In the genomic region with DNA sequence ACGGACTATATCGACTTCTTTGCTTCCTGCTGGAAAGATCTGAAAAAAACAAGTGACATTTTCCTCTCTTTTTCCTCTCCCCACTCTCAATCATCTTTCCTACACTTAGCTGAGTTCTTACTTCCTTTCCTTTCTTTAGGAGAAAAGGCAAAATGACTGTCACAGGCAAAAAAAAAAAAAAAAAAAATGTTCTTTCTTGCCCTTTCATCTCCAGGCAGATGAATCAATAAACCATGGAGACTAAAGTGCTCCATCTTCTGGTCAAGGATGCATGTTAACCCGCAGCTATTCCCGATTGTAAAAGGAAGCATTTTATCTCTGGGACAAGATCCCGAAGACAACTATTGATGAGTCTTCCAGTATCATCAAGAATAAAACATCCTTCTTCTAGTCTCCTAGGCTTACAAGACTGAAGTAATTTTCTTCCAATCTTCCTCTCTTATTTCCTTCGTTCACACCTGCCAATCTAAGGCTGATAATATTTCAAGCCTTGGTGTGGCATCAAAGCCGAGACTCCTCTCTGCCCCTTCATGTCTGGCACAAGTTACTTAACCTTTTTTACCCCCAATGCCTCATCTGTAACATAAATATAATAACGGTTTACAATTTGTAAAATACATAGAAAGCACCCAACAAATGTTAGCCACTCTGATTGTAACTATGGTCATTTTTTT, we compare ENCODE assay signal across 8 cellular contexts.
DNase-seq lines count a peak whose midpoint lies in the region; ATAC-seq, FAIRE-seq and TF ChIP-seq lines count a peak whose summit lies in the region.

No MANE protein-coding gene starts in this region.

- TF ChIP-seq POLR2A in K562 (conservative IDR thresholded peaks at IDR 0.05) = no peak

- H3K27me3 Mint-ChIP-seq in activated CD4-positive, alpha-beta T cell treated with anti-CD3 and anti-CD28 coated beads, Interleukin-2, amount 10 ng/mL, durations not matched to agents 24 days and 14 days = no peaks in the 10 kb centered on the region

- H3K4me1 ChIP-seq in K562 (replicated peaks in 1 of 2; ENCODE audit: control insufficient read depth in 2 of 2, insufficient read depth in 2 of 2, low read length in 2 of 2) = no peaks in the 10 kb centered on the region

- H3K79me2 ChIP-seq in K562 (ENCODE audit: control insufficient read depth, insufficient read depth, low read length) = no peaks in the 10 kb centered on the region

- no peaks in the 10 kb centered on the region for H3K9me1 ChIP-seq in K562 (ENCODE audit: control insufficient read depth, insufficient read depth, low read length)

- H3K4me2 ChIP-seq in K562 (ENCODE audit: insufficient read depth, low read length) = no peak overlapping the region

- no peaks in the 10 kb centered on the region for H4K20me1 ChIP-seq in K562 (replicated peaks; ENCODE audit: control insufficient read depth, insufficient read depth, low read length)

- H3K36me3 ChIP-seq in K562 (ENCODE audit: control insufficient read depth, insufficient read depth, low read length) = no peaks in the 10 kb centered on the region

- FAIRE-seq in K562 (lab: Jason Lieb, UNC) = peak; percentile 88

- POLR2A ChIA-PET in K562 (lab: Yijun Ruan, JAX) = interaction anchor here (0.6 kb wide), 1 partner anchor 13 kb away, joined by 3 read pairs; no protein-coding TSS in a partner anchor

- TF ChIP-seq EP300 in K562 (IDR thresholded peaks at IDR 0.05; ENCODE audit: low read length) = no peak

- H3K27me3 ChIP-seq in K562 (ENCODE audit: control insufficient read depth in 2 of 2, insufficient read depth in 2 of 2, low read length in 2 of 2) = no peaks in the 10 kb centered on the region

- intact Hi-C loops in activated CD4-positive, alpha-beta T cell treated with anti-CD3 and anti-CD28 coated beads, Interleukin-2, amount 10 ng/mL, durations not matched to agents 24 days and 14 days (cut with micrococcal nuclease) = loop anchor here (1.0 kb wide), 1 partner anchor 34 kb away; no protein-coding TSS in a partner anchor
- intact Hi-C loops in K562 (cut with micrococcal nuclease) = no loop called here

- peaks cover 20% of the 10 kb centered on the region for H3K4me1 Mint-ChIP-seq in activated CD4-positive, alpha-beta T cell treated with anti-CD3 and anti-CD28 coated beads, Interleukin-2, amount 10 ng/mL, durations not matched to agents 24 days and 14 days

- no peak overlapping the region for H3K4me3 ChIP-seq in K562

- in situ Hi-C loops in K562 (cut with MboI) = no loop called here

- WGBS in K562 (ENCODE audit: insufficient coverage, low coverage, missing lambda C conversion rate) = 7% methylated on average over 8 of the region's 8 CpGs

- ATAC-seq in K562 (peak; percentile 70; the same call in 2 of the 3 replicates), left lobe of liver (peak; percentile 89), GM18520 (IDR thresholded peaks at IDR 0.05; ENCODE audit: unreplicated experiment) (no peak)

- no peaks in the 10 kb centered on the region for H3K9me3 ChIP-seq in K562 (replicated peaks; ENCODE audit: control insufficient read depth, insufficient read depth, low read depth, low read length)

- DNase-seq in activated CD4-positive, alpha-beta T cell treated with anti-CD3 and anti-CD28 coated beads, Interleukin-2, amount 10 ng/mL, durations not matched to agents 24 days and 14 days = no peak
- no peak for DNase-seq in activated CD4-positive, alpha-beta T cell treated with anti-CD3 and anti-CD28 coated beads, Interleukin-2, amount 50 U/mL, for 4 hours
- DNase-seq in NCI-H2171 (lab: John Stamatoyannopoulos, UW) (peak; percentile 36), K562 (ENCODE audit: extremely low read depth in 1 of 4, low spot score in 3 of 4) (peak in 3 of 4 experiments; percentile 11 to 44 (median 27)), left lobe of liver (ENCODE audit: low spot score) (no peak), ureter (ENCODE audit: low spot score) (no peak), HK-2 (ENCODE audit: unreplicated experiment) (no peak)

- peak; percentile 46 to 72 for TF ChIP-seq RAD21 in K562 (CRISPR knock-in tag; conservative IDR thresholded peaks at IDR 0.05 in 1 of 2, IDR thresholded peaks at IDR 0.05 in 1 of 2)

- no peak overlapping the region for H3K27ac ChIP-seq in K562 (ENCODE audit: extremely low read depth, low read depth, low read length)

- CTCF ChIA-PET in K562 (lab: Yijun Ruan, JAX; ENCODE audit: low intra/inter-chr PET ratio) = interaction anchor here (0.8 kb wide), 1 partner anchor 1227 kb away, joined by 10 read pairs; no protein-coding TSS in a partner anchor

- H2AFZ ChIP-seq in K562 (ENCODE audit: low read depth, low read length) = no peak overlapping the region

- H3K4me3 Mint-ChIP-seq in activated CD4-positive, alpha-beta T cell treated with anti-CD3 and anti-CD28 coated beads, Interleukin-2, amount 10 ng/mL, durations not matched to agents 24 days and 14 days = peak overlapping the region; percentile 26

- no peak overlapping the region for H3K27ac Mint-ChIP-seq in activated CD4-positive, alpha-beta T cell treated with anti-CD3 and anti-CD28 coated beads, Interleukin-2, amount 10 ng/mL, durations not matched to agents 24 days and 14 days

- TF ChIP-seq CTCF in K562 (IDR thresholded peaks at IDR 0.05 in 2 of 3, conservative IDR thresholded peaks at IDR 0.05 in 1 of 3; ENCODE audit: insufficient read depth in 2 of 3, low read depth in 1 of 3, low read length in 3 of 3) = peak; percentile 35 to 68 (median 58); a peak in 4 of 6 replicates

- H3K36me3 Mint-ChIP-seq in activated CD4-positive, alpha-beta T cell treated with anti-CD3 and anti-CD28 coated beads, Interleukin-2, amount 10 ng/mL, durations not matched to agents 24 days and 14 days (ENCODE audit: low read depth) = no peaks in the 10 kb centered on the region

- no peak overlapping the region for H3K9ac ChIP-seq in K562 (ENCODE audit: insufficient read depth in 1 of 2, low read depth in 2 of 2, low read length in 2 of 2)

- no TSS peak for BruUV-seq in K562 (replicated peaks; lab: Mats Ljungman, UMichigan)

- H3K9me3 Mint-ChIP-seq in activated CD4-positive, alpha-beta T cell treated with anti-CD3 and anti-CD28 coated beads, Interleukin-2, amount 10 ng/mL, durations not matched to agents 24 days and 14 days = peaks cover 17% of the 10 kb centered on the region

TF ChIP-seq in K562, 482 proteins besides CTCF, POLR2A, EP300 and RAD21 (continues in another document):
- TF ChIP-seq SMC3 (conservative IDR thresholded peaks at IDR 0.05; ENCODE audit: insufficient read depth, low read depth, low read length) (peak; percentile 23; the same call in 1 of the 2 replicates), KDM4B (IDR thresholded peaks at IDR 0.05; ENCODE audit: borderline replicate concordance in 2 of 2, low read depth in 1 of 2) (no peak), SMARCC2 (IDR thresholded peaks at IDR 0.05; ENCODE audit: low read depth) (no peak), NFIX (CRISPR knock-in tag; IDR thresholded peaks at IDR 0.05; ENCODE audit: low read depth) (no peak), HDGF (IDR thresholded peaks at IDR 0.05) (no peak), ZNF384 (IDR thresholded peaks at IDR 0.05; ENCODE audit: low read depth, low read length) (peak; percentile 90), KLF1 (tag; IDR thresholded peaks at IDR 0.05) (no peak), NFE2 (IDR thresholded peaks at IDR 0.05; ENCODE audit: low read depth) (no peak), ADNP (tag; IDR thresholded peaks at IDR 0.05) (no peak)
- TF ChIP-seq, protein P1, sequence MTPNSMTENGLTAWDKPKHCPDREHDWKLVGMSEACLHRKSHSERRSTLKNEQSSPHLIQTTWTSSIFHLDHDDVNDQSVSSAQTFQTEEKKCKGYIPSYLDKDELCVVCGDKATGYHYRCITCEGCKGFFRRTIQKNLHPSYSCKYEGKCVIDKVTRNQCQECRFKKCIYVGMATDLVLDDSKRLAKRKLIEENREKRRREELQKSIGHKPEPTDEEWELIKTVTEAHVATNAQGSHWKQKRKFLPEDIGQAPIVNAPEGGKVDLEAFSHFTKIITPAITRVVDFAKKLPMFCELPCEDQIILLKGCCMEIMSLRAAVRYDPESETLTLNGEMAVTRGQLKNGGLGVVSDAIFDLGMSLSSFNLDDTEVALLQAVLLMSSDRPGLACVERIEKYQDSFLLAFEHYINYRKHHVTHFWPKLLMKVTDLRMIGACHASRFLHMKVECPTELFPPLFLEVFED (CRISPR knock-in tag; conservative IDR thresholded peaks at IDR 0.05) = no peak
- TF ChIP-seq, protein P2, sequence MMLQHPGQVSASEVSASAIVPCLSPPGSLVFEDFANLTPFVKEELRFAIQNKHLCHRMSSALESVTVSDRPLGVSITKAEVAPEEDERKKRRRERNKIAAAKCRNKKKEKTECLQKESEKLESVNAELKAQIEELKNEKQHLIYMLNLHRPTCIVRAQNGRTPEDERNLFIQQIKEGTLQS (IDR thresholded peaks at IDR 0.05) = no peak
- TF ChIP-seq, protein P2 (CRISPR knock-in tag; conservative IDR thresholded peaks at IDR 0.05) = no peak
- TF ChIP-seq, protein P3, sequence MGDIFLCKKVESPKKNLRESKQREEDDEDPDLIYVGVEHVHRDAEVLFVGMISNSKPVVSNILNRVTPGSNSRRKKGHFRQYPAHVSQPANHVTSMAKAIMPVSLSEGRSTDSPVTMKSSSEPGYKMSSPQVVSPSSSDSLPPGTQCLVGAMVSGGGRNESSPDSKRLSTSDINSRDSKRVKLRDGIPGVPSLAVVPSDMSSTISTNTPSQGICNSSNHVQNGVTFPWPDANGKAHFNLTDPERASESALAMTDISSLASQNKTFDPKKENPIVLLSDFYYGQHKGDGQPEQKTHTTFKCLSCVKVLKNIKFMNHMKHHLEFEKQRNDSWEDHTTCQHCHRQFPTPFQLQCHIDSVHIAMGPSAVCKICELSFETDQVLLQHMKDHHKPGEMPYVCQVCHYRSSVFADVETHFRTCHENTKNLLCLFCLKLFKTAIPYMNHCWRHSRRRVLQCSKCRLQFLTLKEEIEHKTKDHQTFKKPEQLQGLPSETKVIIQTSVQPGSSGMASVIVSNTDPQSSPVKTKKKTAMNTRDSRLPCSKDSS (IDR thresholded peaks at IDR 0.05; ENCODE audit: low read depth, partially characterized antibody) = no peak
- TF ChIP-seq, protein P4, sequence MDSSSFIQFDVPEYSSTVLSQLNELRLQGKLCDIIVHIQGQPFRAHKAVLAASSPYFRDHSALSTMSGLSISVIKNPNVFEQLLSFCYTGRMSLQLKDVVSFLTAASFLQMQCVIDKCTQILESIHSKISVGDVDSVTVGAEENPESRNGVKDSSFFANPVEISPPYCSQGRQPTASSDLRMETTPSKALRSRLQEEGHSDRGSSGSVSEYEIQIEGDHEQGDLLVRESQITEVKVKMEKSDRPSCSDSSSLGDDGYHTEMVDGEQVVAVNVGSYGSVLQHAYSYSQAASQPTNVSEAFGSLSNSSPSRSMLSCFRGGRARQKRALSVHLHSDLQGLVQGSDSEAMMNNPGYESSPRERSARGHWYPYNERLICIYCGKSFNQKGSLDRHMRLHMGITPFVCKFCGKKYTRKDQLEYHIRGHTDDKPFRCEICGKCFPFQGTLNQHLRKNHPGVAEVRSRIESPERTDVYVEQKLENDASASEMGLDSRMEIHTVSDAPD (CRISPR knock-in tag; IDR thresholded peaks at IDR 0.05) = no peak

Comparison
In these comparisons a context has a peak if more than half of its experiments do, and no peak if none do; other contexts are left out.
1. DNase-seq: peak in NCI-H2171 (single experiment) and K562 (3 of 4); none in activated CD4-positive, alpha-beta T cell treated with anti-CD3 and anti-CD28 coated beads, Interleukin-2, amount 10 ng/mL, durations not matched to agents 24 days and 14 days (single experiment), activated CD4-positive, alpha-beta T cell treated with anti-CD3 and anti-CD28 coated beads, Interleukin-2, amount 50 U/mL, for 4 hours (0 of 2), left lobe of liver (single experiment), ureter (single experiment) and HK-2 (single experiment).